In the genomic region with DNA sequence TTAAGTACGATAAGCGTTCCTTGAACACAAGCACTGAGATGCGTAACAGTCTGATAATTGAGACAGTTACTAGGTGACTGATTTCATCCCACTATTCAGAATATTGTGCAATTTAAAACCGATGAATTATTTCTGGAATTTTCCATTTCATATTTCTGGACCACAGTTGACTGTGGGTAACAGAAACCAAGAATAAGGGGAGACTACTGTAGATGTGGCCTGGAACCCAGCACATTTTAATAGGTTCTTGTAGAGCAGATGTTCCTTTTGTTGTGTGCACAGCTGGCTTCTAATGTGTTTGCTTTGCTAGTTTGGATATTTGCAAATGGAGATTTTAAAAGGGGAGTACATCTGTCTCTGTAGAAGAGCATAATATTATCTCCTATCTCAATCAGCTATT, we compare ENCODE assay signal across 21 cellular contexts.
DNase-seq lines count a peak whose midpoint lies in the region; ATAC-seq lines count a peak whose summit lies in the region.
"Had no signal": no experiment of that assay in that cellular context is flagged by ENCODE, and none has a peak within 500 bp of the region (broad histone marks: within the 10 kb centered on the region; RNA-seq: fewer than 3 reads in every experiment).

No MANE protein-coding gene starts in this region.

- no peaks in the 10 kb centered on the region for H3K27me3 Mint-ChIP-seq in memory B cell
- H3K27me3 Mint-ChIP-seq in activated naive CD8-positive, alpha-beta T cell treated with anti-CD3 and anti-CD28 coated beads, Interleukin-2, amount 50 U/mL, for 24 hours, result no peaks in the 10 kb centered on the region
- H3K27me3 Mint-ChIP-seq: activated B cell treated with CpG ODN at 0.5 μM for 24 hours, progenitor cell of endocrine pancreas had no signal

- ATAC-seq in memory B cell (ENCODE audit: low read depth), result no peak
- no peak for ATAC-seq in activated naive CD8-positive, alpha-beta T cell treated with anti-CD3 and anti-CD28 coated beads, Interleukin-2, amount 50 U/mL, for 24 hours
- ATAC-seq: activated naive CD4-positive, alpha-beta T cell treated with anti-CD3 and anti-CD28 coated beads, Interleukin-2, amount 50 U/mL, for 72 hours had no signal

- DNase-seq in NCI-H2171 treated with DMSO at 0.1 percent for 48 hours (lab: John Stamatoyannopoulos, UW) (peak; percentile 13), NCI-H2171 (lab: John Stamatoyannopoulos, UW) (no peak), NCI-H1930 (lab: John Stamatoyannopoulos, UW) (peak; percentile 69 to 75), NCI-H69 (lab: John Stamatoyannopoulos, UW) (peak; percentile 89), memory B cell (ENCODE audit: low spot score in 2 of 2) (no peak), SW480 (ENCODE audit: low spot score) (no peak), NCI-H1694 treated with DMSO at 0.1 percent for 48 hours (lab: John Stamatoyannopoulos, UW) (no peak)
- no peak for DNase-seq in activated naive CD8-positive, alpha-beta T cell treated with anti-CD3 and anti-CD28 coated beads, Interleukin-2, amount 50 U/mL, for 24 hours
- DNase-seq: activated B cell treated with CpG ODN at 0.5 μM for 24 hours; endodermal cell; esophagus squamous epithelium; HCEC 1CT; mesenchymal stem cell; NCI-H1694; NCI-H524 treated with DMSO at 0.1 percent for 48 hours; small intestine; stimulated activated CD4-positive, alpha-beta T cell treated with anti-CD3 and anti-CD28 coated beads, Interleukin-1b, Interleukin-23, amount 100 ng/mL, for 48 hours; T1000; uterus had no signal

- H3K9me3 Mint-ChIP-seq in memory B cell, result no peaks in the 10 kb centered on the region
- H3K9me3 Mint-ChIP-seq in activated naive CD8-positive, alpha-beta T cell treated with anti-CD3 and anti-CD28 coated beads, Interleukin-2, amount 50 U/mL, for 24 hours, result no peaks in the 10 kb centered on the region
- H3K9me3 Mint-ChIP-seq: activated B cell treated with CpG ODN at 0.5 μM for 24 hours; activated naive CD4-positive, alpha-beta T cell treated with anti-CD3 and anti-CD28 coated beads, Interleukin-2, amount 50 U/mL, for 72 hours; endodermal cell had no signal

- H3K36me3 Mint-ChIP-seq in memory B cell, result peaks cover 44% of the 10 kb centered on the region
- H3K36me3 Mint-ChIP-seq in activated naive CD8-positive, alpha-beta T cell treated with anti-CD3 and anti-CD28 coated beads, Interleukin-2, amount 50 U/mL, for 24 hours (ENCODE audit: low read depth), result peaks cover 34% of the 10 kb centered on the region
- H3K36me3 Mint-ChIP-seq: activated naive CD4-positive, alpha-beta T cell treated with anti-CD3 and anti-CD28 coated beads, Interleukin-2, amount 50 U/mL, for 72 hours had no signal

- no peaks in the 10 kb centered on the region for H3K4me1 Mint-ChIP-seq in memory B cell
- no peaks in the 10 kb centered on the region for H3K4me1 Mint-ChIP-seq in activated naive CD8-positive, alpha-beta T cell treated with anti-CD3 and anti-CD28 coated beads, Interleukin-2, amount 50 U/mL, for 24 hours
- H3K4me1 Mint-ChIP-seq: activated B cell treated with CpG ODN at 0.5 μM for 24 hours had no signal

- H3K27ac Mint-ChIP-seq in memory B cell, result peak overlapping the region; percentile 19
- H3K27ac Mint-ChIP-seq in activated naive CD8-positive, alpha-beta T cell treated with anti-CD3 and anti-CD28 coated beads, Interleukin-2, amount 50 U/mL, for 24 hours, result no peak overlapping the region
- H3K27ac Mint-ChIP-seq: activated B cell treated with CpG ODN at 0.5 μM for 24 hours, endodermal cell, progenitor cell of endocrine pancreas had no signal

- no peak overlapping the region for H3K4me3 Mint-ChIP-seq in memory B cell
- H3K4me3 Mint-ChIP-seq in activated naive CD8-positive, alpha-beta T cell treated with anti-CD3 and anti-CD28 coated beads, Interleukin-2, amount 50 U/mL, for 24 hours, result no peak overlapping the region
- H3K4me3 Mint-ChIP-seq: activated B cell treated with CpG ODN at 0.5 μM for 24 hours, endodermal cell had no signal

Comparison
In these comparisons a context has a peak if more than half of its experiments do, and no peak if none do; other contexts are left out.
1. DNase-seq: peak in NCI-H2171 treated with DMSO at 0.1 percent for 48 hours (single experiment), NCI-H1930 (2 of 2) and NCI-H69 (single experiment); none in NCI-H2171 (single experiment), memory B cell (0 of 2), SW480 (single experiment), activated naive CD8-positive, alpha-beta T cell treated with anti-CD3 and anti-CD28 coated beads, Interleukin-2, amount 50 U/mL, for 24 hours (single experiment) and NCI-H1694 treated with DMSO at 0.1 percent for 48 hours (single experiment).